1 cellular context compared by ENCODE assay signal in the genomic region with DNA sequence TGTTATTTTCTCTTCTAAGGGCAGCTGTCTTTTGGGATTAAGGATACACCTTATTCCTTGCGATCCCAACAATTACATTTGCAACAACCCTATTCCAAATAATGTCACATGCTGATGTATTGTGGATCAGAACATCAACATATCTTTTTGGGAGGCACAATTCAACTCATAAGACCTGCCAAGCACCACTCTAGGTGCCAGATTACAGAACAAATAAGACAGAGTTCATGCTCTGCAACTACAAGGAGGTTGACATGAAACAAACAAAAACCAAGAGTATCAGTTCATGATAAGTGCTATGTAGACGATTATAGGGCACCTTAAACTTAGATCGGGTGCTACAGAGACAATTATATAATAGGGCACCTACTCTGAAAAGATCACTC.
TF ChIP-seq lines count a peak whose summit lies in the region.

No MANE protein-coding gene starts in this region.

TF ChIP-seq in H1, 55 proteins besides CTCF, POLR2A, EP300 and RAD21:
- TF ChIP-seq SIN3A (conservative IDR thresholded peaks at IDR 0.05 in 1 of 2, IDR thresholded peaks at IDR 0.05 in 1 of 2; ENCODE audit: low read depth in 1 of 2, low read length in 2 of 2) (no peak), GABPA (IDR thresholded peaks at IDR 0.05; ENCODE audit: borderline replicate concordance, insufficient read depth, low read length) (no peak), BCL11A (IDR thresholded peaks at IDR 0.05; ENCODE audit: low read depth in 2 of 2, low read length in 2 of 2) (no peak), TAF7 (optimal IDR thresholded peaks at IDR 0.05; ENCODE audit: borderline replicate concordance, low read depth, low read length) (no peak), CREB1 (IDR thresholded peaks at IDR 0.05) (no peak), RBBP5 (IDR thresholded peaks at IDR 0.05; ENCODE audit: borderline replicate concordance, low read depth, low read length) (no peak), NRF1 (IDR thresholded peaks at IDR 0.05; ENCODE audit: low read depth, low read length) (no peak), TBP (IDR thresholded peaks at IDR 0.05; ENCODE audit: low read depth, low read length) (no peak), POU5F1 (IDR thresholded peaks at IDR 0.05; ENCODE audit: low read depth, low read length) (no peak)
- TF ChIP-seq, protein P1, sequence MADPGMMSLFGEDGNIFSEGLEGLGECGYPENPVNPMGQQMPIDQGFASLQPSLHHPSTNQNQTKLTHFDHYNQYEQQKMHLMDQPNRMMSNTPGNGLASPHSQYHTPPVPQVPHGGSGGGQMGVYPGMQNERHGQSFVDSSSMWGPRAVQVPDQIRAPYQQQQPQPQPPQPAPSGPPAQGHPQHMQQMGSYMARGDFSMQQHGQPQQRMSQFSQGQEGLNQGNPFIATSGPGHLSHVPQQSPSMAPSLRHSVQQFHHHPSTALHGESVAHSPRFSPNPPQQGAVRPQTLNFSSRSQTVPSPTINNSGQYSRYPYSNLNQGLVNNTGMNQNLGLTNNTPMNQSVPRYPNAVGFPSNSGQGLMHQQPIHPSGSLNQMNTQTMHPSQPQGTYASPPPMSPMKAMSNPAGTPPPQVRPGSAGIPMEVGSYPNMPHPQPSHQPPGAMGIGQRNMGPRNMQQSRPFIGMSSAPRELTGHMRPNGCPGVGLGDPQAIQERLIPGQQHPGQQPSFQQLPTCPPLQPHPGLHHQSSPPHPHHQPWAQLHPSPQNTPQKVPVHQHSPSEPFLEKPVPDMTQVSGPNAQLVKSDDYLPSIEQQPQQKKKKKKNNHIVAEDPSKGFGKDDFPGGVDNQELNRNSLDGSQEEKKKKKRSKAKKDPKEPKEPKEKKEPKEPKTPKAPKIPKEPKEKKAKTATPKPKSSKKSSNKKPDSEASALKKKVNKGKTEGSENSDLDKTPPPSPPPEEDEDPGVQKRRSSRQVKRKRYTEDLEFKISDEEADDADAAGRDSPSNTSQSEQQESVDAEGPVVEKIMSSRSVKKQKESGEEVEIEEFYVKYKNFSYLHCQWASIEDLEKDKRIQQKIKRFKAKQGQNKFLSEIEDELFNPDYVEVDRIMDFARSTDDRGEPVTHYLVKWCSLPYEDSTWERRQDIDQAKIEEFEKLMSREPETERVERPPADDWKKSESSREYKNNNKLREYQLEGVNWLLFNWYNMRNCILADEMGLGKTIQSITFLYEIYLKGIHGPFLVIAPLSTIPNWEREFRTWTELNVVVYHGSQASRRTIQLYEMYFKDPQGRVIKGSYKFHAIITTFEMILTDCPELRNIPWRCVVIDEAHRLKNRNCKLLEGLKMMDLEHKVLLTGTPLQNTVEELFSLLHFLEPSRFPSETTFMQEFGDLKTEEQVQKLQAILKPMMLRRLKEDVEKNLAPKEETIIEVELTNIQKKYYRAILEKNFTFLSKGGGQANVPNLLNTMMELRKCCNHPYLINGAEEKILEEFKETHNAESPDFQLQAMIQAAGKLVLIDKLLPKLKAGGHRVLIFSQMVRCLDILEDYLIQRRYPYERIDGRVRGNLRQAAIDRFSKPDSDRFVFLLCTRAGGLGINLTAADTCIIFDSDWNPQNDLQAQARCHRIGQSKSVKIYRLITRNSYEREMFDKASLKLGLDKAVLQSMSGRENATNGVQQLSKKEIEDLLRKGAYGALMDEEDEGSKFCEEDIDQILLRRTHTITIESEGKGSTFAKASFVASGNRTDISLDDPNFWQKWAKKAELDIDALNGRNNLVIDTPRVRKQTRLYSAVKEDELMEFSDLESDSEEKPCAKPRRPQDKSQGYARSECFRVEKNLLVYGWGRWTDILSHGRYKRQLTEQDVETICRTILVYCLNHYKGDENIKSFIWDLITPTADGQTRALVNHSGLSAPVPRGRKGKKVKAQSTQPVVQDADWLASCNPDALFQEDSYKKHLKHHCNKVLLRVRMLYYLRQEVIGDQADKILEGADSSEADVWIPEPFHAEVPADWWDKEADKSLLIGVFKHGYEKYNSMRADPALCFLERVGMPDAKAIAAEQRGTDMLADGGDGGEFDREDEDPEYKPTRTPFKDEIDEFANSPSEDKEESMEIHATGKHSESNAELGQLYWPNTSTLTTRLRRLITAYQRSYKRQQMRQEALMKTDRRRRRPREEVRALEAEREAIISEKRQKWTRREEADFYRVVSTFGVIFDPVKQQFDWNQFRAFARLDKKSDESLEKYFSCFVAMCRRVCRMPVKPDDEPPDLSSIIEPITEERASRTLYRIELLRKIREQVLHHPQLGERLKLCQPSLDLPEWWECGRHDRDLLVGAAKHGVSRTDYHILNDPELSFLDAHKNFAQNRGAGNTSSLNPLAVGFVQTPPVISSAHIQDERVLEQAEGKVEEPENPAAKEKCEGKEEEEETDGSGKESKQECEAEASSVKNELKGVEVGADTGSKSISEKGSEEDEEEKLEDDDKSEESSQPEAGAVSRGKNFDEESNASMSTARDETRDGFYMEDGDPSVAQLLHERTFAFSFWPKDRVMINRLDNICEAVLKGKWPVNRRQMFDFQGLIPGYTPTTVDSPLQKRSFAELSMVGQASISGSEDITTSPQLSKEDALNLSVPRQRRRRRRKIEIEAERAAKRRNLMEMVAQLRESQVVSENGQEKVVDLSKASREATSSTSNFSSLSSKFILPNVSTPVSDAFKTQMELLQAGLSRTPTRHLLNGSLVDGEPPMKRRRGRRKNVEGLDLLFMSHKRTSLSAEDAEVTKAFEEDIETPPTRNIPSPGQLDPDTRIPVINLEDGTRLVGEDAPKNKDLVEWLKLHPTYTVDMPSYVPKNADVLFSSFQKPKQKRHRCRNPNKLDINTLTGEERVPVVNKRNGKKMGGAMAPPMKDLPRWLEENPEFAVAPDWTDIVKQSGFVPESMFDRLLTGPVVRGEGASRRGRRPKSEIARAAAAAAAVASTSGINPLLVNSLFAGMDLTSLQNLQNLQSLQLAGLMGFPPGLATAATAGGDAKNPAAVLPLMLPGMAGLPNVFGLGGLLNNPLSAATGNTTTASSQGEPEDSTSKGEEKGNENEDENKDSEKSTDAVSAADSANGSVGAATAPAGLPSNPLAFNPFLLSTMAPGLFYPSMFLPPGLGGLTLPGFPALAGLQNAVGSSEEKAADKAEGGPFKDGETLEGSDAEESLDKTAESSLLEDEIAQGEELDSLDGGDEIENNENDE (IDR thresholded peaks at IDR 0.05; ENCODE audit: insufficient replicate concordance, low read length) = no peak
- TF ChIP-seq, protein P2, sequence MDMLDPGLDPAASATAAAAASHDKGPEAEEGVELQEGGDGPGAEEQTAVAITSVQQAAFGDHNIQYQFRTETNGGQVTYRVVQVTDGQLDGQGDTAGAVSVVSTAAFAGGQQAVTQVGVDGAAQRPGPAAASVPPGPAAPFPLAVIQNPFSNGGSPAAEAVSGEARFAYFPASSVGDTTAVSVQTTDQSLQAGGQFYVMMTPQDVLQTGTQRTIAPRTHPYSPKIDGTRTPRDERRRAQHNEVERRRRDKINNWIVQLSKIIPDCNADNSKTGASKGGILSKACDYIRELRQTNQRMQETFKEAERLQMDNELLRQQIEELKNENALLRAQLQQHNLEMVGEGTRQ (IDR thresholded peaks at IDR 0.05; ENCODE audit: low read length) = no peak
